1 cellular context compared by ENCODE assay signal in the genomic region with DNA sequence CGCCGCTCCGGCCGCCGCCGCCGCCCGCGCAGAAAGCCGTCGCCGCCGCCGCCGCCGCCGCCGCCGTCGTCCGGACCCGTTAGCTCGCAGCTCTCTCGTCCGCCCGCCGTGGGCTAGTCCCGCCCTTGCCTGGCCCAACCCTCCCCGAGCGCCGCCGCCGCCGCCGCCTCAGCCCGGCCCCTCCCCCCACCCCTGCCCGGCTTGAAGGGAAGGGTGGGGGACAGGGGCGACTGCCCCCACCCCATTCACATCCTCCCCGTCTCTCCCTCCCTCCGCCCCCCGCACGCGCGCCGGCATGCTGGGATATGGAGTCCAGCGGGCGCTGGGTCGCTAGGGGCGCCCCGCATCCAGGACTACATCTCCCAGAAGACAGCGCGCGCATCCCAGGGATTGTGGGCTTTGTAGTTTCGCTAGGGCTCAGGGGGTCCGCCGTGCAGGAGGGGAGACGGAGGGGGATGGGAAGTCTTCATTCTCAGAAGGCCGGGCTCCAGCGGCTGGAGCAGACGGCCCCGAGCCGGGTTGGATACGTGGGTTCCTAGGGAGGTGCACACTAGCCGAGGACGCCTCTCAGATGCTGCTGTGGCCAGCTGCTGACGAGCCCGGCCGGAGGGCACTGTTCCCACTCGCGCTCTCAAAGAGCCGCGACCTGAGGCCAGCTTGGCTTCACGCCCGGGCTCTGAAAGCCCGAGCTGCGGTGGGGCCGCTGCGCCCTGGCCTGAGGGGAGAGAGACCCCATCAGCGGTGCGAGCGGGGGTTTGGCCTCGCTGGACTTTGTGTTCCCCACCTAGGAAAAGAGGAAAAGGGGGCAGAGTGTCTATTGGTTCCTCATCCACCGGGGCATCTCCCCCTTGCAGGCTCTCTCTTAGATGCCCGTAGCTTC.
TF ChIP-seq lines count a peak whose summit lies in the region.

TSS of gene ST3GAL2 (minus strand) at position 118 of the 880 bp plus-strand sequence. CDS start 40,570 bp downstream, outside the sequence.

TF ChIP-seq in HepG2, 621 proteins besides CTCF, POLR2A, EP300 and RAD21 (continued from another document and continues in another):
- TF ChIP-seq, protein P1, sequence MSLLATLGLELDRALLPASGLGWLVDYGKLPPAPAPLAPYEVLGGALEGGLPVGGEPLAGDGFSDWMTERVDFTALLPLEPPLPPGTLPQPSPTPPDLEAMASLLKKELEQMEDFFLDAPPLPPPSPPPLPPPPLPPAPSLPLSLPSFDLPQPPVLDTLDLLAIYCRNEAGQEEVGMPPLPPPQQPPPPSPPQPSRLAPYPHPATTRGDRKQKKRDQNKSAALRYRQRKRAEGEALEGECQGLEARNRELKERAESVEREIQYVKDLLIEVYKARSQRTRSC (CRISPR knock-in tag; IDR thresholded peaks at IDR 0.05; ENCODE audit: low read depth): peak; percentile 37; the same call in 1 of the 2 replicates
- peak; percentile 61 for TF ChIP-seq AGO1 (IDR thresholded peaks at IDR 0.05; ENCODE audit: low read depth, low read length, poor library complexity, severe bottlenecking)
- TF ChIP-seq, protein P2, sequence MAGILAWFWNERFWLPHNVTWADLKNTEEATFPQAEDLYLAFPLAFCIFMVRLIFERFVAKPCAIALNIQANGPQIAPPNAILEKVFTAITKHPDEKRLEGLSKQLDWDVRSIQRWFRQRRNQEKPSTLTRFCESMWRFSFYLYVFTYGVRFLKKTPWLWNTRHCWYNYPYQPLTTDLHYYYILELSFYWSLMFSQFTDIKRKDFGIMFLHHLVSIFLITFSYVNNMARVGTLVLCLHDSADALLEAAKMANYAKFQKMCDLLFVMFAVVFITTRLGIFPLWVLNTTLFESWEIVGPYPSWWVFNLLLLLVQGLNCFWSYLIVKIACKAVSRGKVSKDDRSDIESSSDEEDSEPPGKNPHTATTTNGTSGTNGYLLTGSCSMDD (CRISPR knock-in tag; IDR thresholded peaks at IDR 0.05): no peak
- TF ChIP-seq ZNF343 (CRISPR knock-in tag; IDR thresholded peaks at IDR 0.05): 0 out of 2 replicates have a peak, but pooled peaks have one; percentile 38
- TF ChIP-seq ZNF773 (CRISPR knock-in tag; IDR thresholded peaks at IDR 0.05; ENCODE audit: borderline replicate concordance): 0 out of 2 replicates have a peak, but pooled peaks have one; percentile 63
- peak; percentile 94; the same call in 1 of the 2 replicates for TF ChIP-seq ZNF510 (CRISPR knock-in tag; IDR thresholded peaks at IDR 0.05; ENCODE audit: low read depth)
- no peak for TF ChIP-seq ZNF382 (CRISPR knock-in tag; IDR thresholded peaks at IDR 0.05; ENCODE audit: borderline replicate concordance)
- TF ChIP-seq ERF (CRISPR knock-in tag; IDR thresholded peaks at IDR 0.05): no peak
- peak; percentile 82 for TF ChIP-seq ELF1 (CRISPR knock-in tag; IDR thresholded peaks at IDR 0.05)
- TF ChIP-seq, protein P3, sequence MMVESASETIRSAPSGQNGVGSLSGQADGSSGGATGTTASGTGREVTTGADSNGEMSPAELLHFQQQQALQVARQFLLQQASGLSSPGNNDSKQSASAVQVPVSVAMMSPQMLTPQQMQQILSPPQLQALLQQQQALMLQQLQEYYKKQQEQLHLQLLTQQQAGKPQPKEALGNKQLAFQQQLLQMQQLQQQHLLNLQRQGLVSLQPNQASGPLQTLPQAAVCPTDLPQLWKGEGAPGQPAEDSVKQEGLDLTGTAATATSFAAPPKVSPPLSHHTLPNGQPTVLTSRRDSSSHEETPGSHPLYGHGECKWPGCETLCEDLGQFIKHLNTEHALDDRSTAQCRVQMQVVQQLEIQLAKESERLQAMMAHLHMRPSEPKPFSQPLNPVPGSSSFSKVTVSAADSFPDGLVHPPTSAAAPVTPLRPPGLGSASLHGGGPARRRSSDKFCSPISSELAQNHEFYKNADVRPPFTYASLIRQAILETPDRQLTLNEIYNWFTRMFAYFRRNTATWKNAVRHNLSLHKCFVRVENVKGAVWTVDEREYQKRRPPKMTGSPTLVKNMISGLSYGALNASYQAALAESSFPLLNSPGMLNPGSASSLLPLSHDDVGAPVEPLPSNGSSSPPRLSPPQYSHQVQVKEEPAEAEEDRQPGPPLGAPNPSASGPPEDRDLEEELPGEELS (CRISPR knock-in tag; IDR thresholded peaks at IDR 0.05): no peak; the same call in 1 of the 2 replicates
- TF ChIP-seq UBTF (CRISPR knock-in tag; IDR thresholded peaks at IDR 0.05): peak; percentile 17; the same call in 1 of the 2 replicates
- TF ChIP-seq, protein P4, sequence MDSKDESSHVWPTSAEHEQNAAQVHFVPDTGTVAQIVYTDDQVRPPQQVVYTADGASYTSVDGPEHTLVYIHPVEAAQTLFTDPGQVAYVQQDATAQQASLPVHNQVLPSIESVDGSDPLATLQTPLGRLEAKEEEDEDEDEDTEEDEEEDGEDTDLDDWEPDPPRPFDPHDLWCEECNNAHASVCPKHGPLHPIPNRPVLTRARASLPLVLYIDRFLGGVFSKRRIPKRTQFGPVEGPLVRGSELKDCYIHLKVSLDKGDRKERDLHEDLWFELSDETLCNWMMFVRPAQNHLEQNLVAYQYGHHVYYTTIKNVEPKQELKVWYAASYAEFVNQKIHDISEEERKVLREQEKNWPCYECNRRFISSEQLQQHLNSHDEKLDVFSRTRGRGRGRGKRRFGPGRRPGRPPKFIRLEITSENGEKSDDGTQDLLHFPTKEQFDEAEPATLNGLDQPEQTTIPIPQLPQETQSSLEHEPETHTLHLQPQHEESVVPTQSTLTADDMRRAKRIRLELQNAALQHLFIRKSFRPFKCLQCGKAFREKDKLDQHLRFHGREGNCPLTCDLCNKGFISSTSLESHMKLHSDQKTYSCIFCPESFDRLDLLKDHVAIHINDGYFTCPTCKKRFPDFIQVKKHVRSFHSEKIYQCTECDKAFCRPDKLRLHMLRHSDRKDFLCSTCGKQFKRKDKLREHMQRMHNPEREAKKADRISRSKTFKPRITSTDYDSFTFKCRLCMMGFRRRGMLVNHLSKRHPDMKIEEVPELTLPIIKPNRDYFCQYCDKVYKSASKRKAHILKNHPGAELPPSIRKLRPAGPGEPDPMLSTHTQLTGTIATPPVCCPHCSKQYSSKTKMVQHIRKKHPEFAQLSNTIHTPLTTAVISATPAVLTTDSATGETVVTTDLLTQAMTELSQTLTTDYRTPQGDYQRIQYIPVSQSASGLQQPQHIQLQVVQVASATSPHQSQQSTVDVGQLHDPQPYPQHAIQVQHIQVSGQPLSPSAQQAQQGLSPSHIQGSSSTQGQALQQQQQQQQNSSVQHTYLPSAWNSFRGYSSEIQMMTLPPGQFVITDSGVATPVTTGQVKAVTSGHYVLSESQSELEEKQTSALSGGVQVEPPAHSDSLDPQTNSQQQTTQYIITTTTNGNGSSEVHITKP (CRISPR knock-in tag; IDR thresholded peaks at IDR 0.05; ENCODE audit: low read depth): peak; percentile 71; the same call in 1 of the 2 replicates
- TF ChIP-seq PAWR (CRISPR knock-in tag; IDR thresholded peaks at IDR 0.05; ENCODE audit: borderline replicate concordance): no peak
- TF ChIP-seq TCF7L2 (IDR thresholded peaks at IDR 0.05; ENCODE audit: low read depth, low read length): no peak
- TF ChIP-seq ARHGAP35 (CRISPR knock-in tag; IDR thresholded peaks at IDR 0.05; ENCODE audit: borderline replicate concordance): peak; percentile 79
- peak; percentile 35; the same call in 1 of the 2 replicates for TF ChIP-seq PITX1 (CRISPR knock-in tag; IDR thresholded peaks at IDR 0.05)
- TF ChIP-seq, protein P5, sequence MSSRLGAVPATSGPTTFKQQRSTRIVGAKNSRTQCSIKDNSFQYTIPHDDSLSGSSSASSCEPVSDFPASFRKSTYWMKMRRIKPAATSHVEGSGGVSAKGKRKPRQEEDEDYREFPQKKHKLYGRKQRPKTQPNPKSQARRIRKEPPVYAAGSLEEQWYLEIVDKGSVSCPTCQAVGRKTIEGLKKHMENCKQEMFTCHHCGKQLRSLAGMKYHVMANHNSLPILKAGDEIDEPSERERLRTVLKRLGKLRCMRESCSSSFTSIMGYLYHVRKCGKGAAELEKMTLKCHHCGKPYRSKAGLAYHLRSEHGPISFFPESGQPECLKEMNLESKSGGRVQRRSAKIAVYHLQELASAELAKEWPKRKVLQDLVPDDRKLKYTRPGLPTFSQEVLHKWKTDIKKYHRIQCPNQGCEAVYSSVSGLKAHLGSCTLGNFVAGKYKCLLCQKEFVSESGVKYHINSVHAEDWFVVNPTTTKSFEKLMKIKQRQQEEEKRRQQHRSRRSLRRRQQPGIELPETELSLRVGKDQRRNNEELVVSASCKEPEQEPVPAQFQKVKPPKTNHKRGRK (CRISPR knock-in tag; IDR thresholded peaks at IDR 0.05): no peak
- no peak for TF ChIP-seq NBN (conservative IDR thresholded peaks at IDR 0.05)
- TF ChIP-seq, protein P6, sequence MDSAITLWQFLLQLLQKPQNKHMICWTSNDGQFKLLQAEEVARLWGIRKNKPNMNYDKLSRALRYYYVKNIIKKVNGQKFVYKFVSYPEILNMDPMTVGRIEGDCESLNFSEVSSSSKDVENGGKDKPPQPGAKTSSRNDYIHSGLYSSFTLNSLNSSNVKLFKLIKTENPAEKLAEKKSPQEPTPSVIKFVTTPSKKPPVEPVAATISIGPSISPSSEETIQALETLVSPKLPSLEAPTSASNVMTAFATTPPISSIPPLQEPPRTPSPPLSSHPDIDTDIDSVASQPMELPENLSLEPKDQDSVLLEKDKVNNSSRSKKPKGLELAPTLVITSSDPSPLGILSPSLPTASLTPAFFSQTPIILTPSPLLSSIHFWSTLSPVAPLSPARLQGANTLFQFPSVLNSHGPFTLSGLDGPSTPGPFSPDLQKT (CRISPR knock-in tag; IDR thresholded peaks at IDR 0.05; ENCODE audit: borderline replicate concordance): peak; percentile 87; the same call in 1 of the 2 replicates
- TF ChIP-seq HIC2 (CRISPR knock-in tag; IDR thresholded peaks at IDR 0.05; ENCODE audit: low read depth): peak; percentile 37; the same call in 1 of the 2 replicates
- no peak; the same call in none of the 2 replicates for TF ChIP-seq KLF12 (CRISPR knock-in tag; IDR thresholded peaks at IDR 0.05; ENCODE audit: borderline replicate concordance)
- 0 out of 2 replicates have a peak, but pooled peaks have one; percentile 8 for TF ChIP-seq JUN (CRISPR knock-in tag; IDR thresholded peaks at IDR 0.05)
- no peak for TF ChIP-seq ZNF7 (CRISPR knock-in tag; IDR thresholded peaks at IDR 0.05)
- TF ChIP-seq SUZ12 (IDR thresholded peaks at IDR 0.05; ENCODE audit: low read depth, low read length): peak; percentile 100
- TF ChIP-seq REXO4 (CRISPR knock-in tag; IDR thresholded peaks at IDR 0.05; ENCODE audit: borderline replicate concordance): no peak
- peak; percentile 18 to 52; a peak in 1 of 4 replicates for TF ChIP-seq NR2F1 (CRISPR knock-in tag; IDR thresholded peaks at IDR 0.05)
- no peak for TF ChIP-seq THYN1 (CRISPR knock-in tag; IDR thresholded peaks at IDR 0.05; ENCODE audit: borderline replicate concordance, low read depth)
- 0 out of 2 replicates have a peak, but pooled peaks have one; percentile 13 for TF ChIP-seq SIX1 (CRISPR knock-in tag; IDR thresholded peaks at IDR 0.05; ENCODE audit: borderline replicate concordance)
- TF ChIP-seq MIER3 (CRISPR knock-in tag; IDR thresholded peaks at IDR 0.05; ENCODE audit: borderline replicate concordance): peak; percentile 64; the same call in 1 of the 2 replicates
- peak; percentile 81; the same call in 1 of the 2 replicates for TF ChIP-seq THAP7 (CRISPR knock-in tag; IDR thresholded peaks at IDR 0.05)
- no peak; the same call in 1 of the 2 replicates for TF ChIP-seq ZNF180 (CRISPR knock-in tag; IDR thresholded peaks at IDR 0.05; ENCODE audit: borderline replicate concordance, low read depth)
- TF ChIP-seq HES4 (CRISPR knock-in tag; IDR thresholded peaks at IDR 0.05; ENCODE audit: borderline replicate concordance): no peak; the same call in 1 of the 2 replicates
- no peak for TF ChIP-seq EZH2 (conservative IDR thresholded peaks at IDR 0.05; ENCODE audit: low read depth, low read length)
